In genomic region chr4:128525939-128526630, GRCh38 we compare ENCODE assay signal across 14 cellular contexts.
DNase-seq lines count a peak whose midpoint lies in the region; ATAC-seq and TF ChIP-seq lines count a peak whose summit lies in the region.
"Had no signal": no experiment of that assay in that cellular context is flagged by ENCODE, and none has a peak within 500 bp of the region (broad histone marks: within the 10 kb centered on the region; RNA-seq: fewer than 3 reads in every experiment).

No MANE protein-coding gene starts in this region.

- H3K4me2 ChIP-seq in mammary epithelial cell (ENCODE audit: insufficient read depth, low read depth, low read length), result peak overlapping the region; percentile 62

- H3K9ac ChIP-seq in mammary epithelial cell (ENCODE audit: insufficient read depth, low read length), result no peak overlapping the region

- in situ Hi-C loops in mammary epithelial cell (cut with MboI; ENCODE audit: low sequenced_read_pairs in 2 of 2), result no loop called here
- in situ Hi-C loops in transverse colon (cut with MboI; ENCODE audit: low pct_ligation_motif_present in 1 of 4, low pct_unique_long_range_greater_than_20kb in 1 of 4, low sequenced_read_pairs in 3 of 4), result no loop called here

- no peak for DNase-seq in heart left ventricle
- DNase-seq in cardiac septum (ENCODE audit: low spot score), result no peak
- peak; percentile 43 for DNase-seq in mammary epithelial cell
- DNase-seq in lower lobe of right lung, result no peak
- no peak for DNase-seq in upper lobe of right lung
- DNase-seq in stimulated activated CD4-positive, alpha-beta T cell treated with anti-CD3 and anti-CD28 coated beads, Interleukin-2, amount 100 ng/mL, for 24 hours, result no peak
- DNase-seq in transverse colon, result no peak
- no peak for DNase-seq in left lobe of liver (ENCODE audit: low spot score)
- DNase-seq: activated CD8-positive, alpha-beta memory T cell treated with anti-CD3 and anti-CD28 coated beads, Interleukin-2, amount 50 U/mL, for 4 hours; glutamatergic neuron; naive thymus-derived CD8-positive, alpha-beta T cell; NCI-H526; T-helper 2 cell had no signal

- H3K9me3 ChIP-seq in heart left ventricle, result no peaks in the 10 kb centered on the region
- no peaks in the 10 kb centered on the region for H3K9me3 ChIP-seq in mammary epithelial cell (replicated peaks; ENCODE audit: insufficient read depth, low read length)
- H3K9me3 ChIP-seq in lower lobe of right lung, result no peaks in the 10 kb centered on the region
- H3K9me3 ChIP-seq in upper lobe of right lung, result no peaks in the 10 kb centered on the region
- H3K9me3 ChIP-seq in transverse colon, result no peaks in the 10 kb centered on the region

- CTCF ChIA-PET in mammary epithelial cell (lab: Charles Lee; ENCODE audit: low non-redundant PET), result no interaction called here

- ATAC-seq in heart left ventricle (peak in 2 of 4 donors; percentile 15 to 32), lower lobe of right lung (peak; percentile 70 to 77), upper lobe of right lung (peak; percentile 63), left lobe of liver (no peak)
- ATAC-seq: naive thymus-derived CD8-positive, alpha-beta T cell had no signal

- no peaks in the 10 kb centered on the region for H4K20me1 ChIP-seq in mammary epithelial cell (ENCODE audit: insufficient read depth, low read length)

- peak overlapping the region; percentile 25 for H2AFZ ChIP-seq in mammary epithelial cell (ENCODE audit: low read depth, low read length)

- H3K79me2 ChIP-seq in mammary epithelial cell (ENCODE audit: insufficient read depth, low read length), result no peaks in the 10 kb centered on the region

- H3K27ac ChIP-seq in heart left ventricle (peak overlapping the region in 9 of 12 donors; percentile 14 to 63 (median 40)), mammary epithelial cell (ENCODE audit: insufficient read depth, low read depth, low read length) (peak overlapping the region; percentile 72), lower lobe of right lung (no peak overlapping the region), upper lobe of right lung (peak overlapping the region; percentile 33), transverse colon (peak overlapping the region in 1 of 4 donors; percentile 20)
- H3K27ac ChIP-seq: cardiac muscle cell had no signal

- TF ChIP-seq CTCF in heart left ventricle (IDR thresholded peaks at IDR 0.05) (no peak), mammary epithelial cell (conservative IDR thresholded peaks at IDR 0.05 in 1 of 2, IDR thresholded peaks at IDR 0.05 in 1 of 2; ENCODE audit: extremely low read depth in 1 of 2, insufficient read depth in 1 of 2, low read depth in 1 of 2, low read length in 2 of 2) (no peak), lower lobe of right lung (IDR thresholded peaks at IDR 0.05) (no peak), upper lobe of right lung (IDR thresholded peaks at IDR 0.05) (no peak), transverse colon (IDR thresholded peaks at IDR 0.05) (no peak)

- intact Hi-C loops in heart left ventricle (cut with DNase I) (no loop called here), cardiac septum (cut with DNase I) (loop anchor here (2.0 to 5.0 kb wide), 2 partner anchors 46 to 285 kb away; no protein-coding TSS in a partner anchor), mammary epithelial cell (cut with micrococcal nuclease) (no loop called here), lower lobe of right lung (cut with DNase I) (no loop called here), upper lobe of right lung (cut with DNase I) (no loop called here), transverse colon (cut with DNase I; ENCODE audit: low total_unique reads) (no loop called here)

- dilution Hi-C loops in mammary epithelial cell (cut with HindIII; ENCODE audit: low sequenced_read_pairs), result no loop called here

- no peaks in the 10 kb centered on the region for H3K27me3 ChIP-seq in heart left ventricle
- no peaks in the 10 kb centered on the region for H3K27me3 ChIP-seq in mammary epithelial cell (ENCODE audit: insufficient read depth, low read length)
- H3K27me3 ChIP-seq in lower lobe of right lung (ENCODE audit: low read depth), result no peaks in the 10 kb centered on the region
- no peaks in the 10 kb centered on the region for H3K27me3 ChIP-seq in upper lobe of right lung
- no peaks in the 10 kb centered on the region for H3K27me3 ChIP-seq in transverse colon
- H3K27me3 ChIP-seq: cardiac muscle cell had no signal

- H3K4me3 ChIP-seq in heart left ventricle (no peak overlapping the region), mammary epithelial cell (replicated peaks in 1 of 3; ENCODE audit: insufficient read depth in 1 of 3, low read depth in 2 of 3, low read length in 3 of 3) (no peak overlapping the region), lower lobe of right lung (no peak overlapping the region), upper lobe of right lung (no peak overlapping the region), transverse colon (no peak overlapping the region)
- H3K4me3 ChIP-seq: cardiac muscle cell had no signal

- WGBS in heart left ventricle, 4 donors, result 45 to 61% (median 50%) methylated on average over 1 of the region's 1 CpG
- 31% methylated on average over 1 of the region's 1 CpG for WGBS in mammary epithelial cell (ENCODE audit: low coverage, missing lambda C conversion rate)
- WGBS in transverse colon (ENCODE audit: low coverage in 1 of 2), 2 donors, result 32 to 46% methylated on average over 1 of the region's 1 CpG

- no peak for TF ChIP-seq POLR2A in heart left ventricle (IDR thresholded peaks at IDR 0.05)
- TF ChIP-seq POLR2A in transverse colon (IDR thresholded peaks at IDR 0.05), result no peak

- H3K4me1 ChIP-seq in heart left ventricle, result peaks cover 3 to 53% (median 29%) of the 10 kb centered on the region in 12 donors
- H3K4me1 ChIP-seq in mammary epithelial cell (ENCODE audit: insufficient read depth, low read length), result peaks cover 51% of the 10 kb centered on the region
- peaks cover 25% of the 10 kb centered on the region for H3K4me1 ChIP-seq in lower lobe of right lung
- H3K4me1 ChIP-seq in upper lobe of right lung, result peaks cover 15% of the 10 kb centered on the region
- peaks cover 0 to 36% (median 15%) of the 10 kb centered on the region in 4 donors for H3K4me1 ChIP-seq in transverse colon

- BruUV-seq in mammary epithelial cell (replicated peaks; lab: Mats Ljungman, UMichigan), result no TSS peak

- H3K36me3 ChIP-seq in heart left ventricle (no peaks in the 10 kb centered on the region), mammary epithelial cell (ENCODE audit: insufficient read depth, low read length) (no peaks in the 10 kb centered on the region), lower lobe of right lung (no peaks in the 10 kb centered on the region), upper lobe of right lung (no peaks in the 10 kb centered on the region), transverse colon (no peaks in the 10 kb centered on the region)
- H3K36me3 ChIP-seq: cardiac muscle cell had no signal

- no peak for TF ChIP-seq EP300 in transverse colon (IDR thresholded peaks at IDR 0.05; ENCODE audit: low read depth)
